13 cellular contexts compared by ENCODE assay signal in genomic region chr18:46067431-46068007, GRCh38. TPM values are rescaled to one million over a fixed set of nuclear protein-coding genes. Genes with fewer than 3 reads are reported as not detected.
A peak's percentile ranks its signal among the peaks of the same experiment; 100 is the strongest.
DNase-seq lines count a peak whose midpoint lies in the region; ATAC-seq and TF ChIP-seq lines count a peak whose summit lies in the region.
"Had no signal": no experiment of that assay in that cellular context is flagged by ENCODE, and none has a peak within 500 bp of the region (broad histone marks: within the 10 kb centered on the region; RNA-seq: fewer than 3 reads in every experiment).

No MANE protein-coding gene starts in this region.

- no peak overlapping the region for H3K4me3 Mint-ChIP-seq in chondrocyte (ENCODE audit: unreplicated experiment)
- H3K4me3 Mint-ChIP-seq: activated naive CD8-positive, alpha-beta T cell; CD4-positive, alpha-beta T cell; stimulated activated naive CD8-positive, alpha-beta T cell treated with anti-CD3 and anti-CD28 coated beads, Interleukin-15, amount 100 ng/mL, for 72 hours had no signal

- DNase-seq in NAMALWA (ENCODE audit: low spot score), result peak; percentile 70
- peak; percentile 18 to 64 (median 48) for DNase-seq in body of pancreas
- DNase-seq in myocyte (ENCODE audit: low read depth), result peak; percentile 35
- no peak for DNase-seq in activated gamma-delta T cell (lab: John Stamatoyannopoulos, UW)
- DNase-seq in chondrocyte (ENCODE audit: low spot score), result no peak
- DNase-seq in cortex of kidney (lab: John Stamatoyannopoulos, UW), result no peak
- DNase-seq: CD4-positive, alpha-beta T cell; stimulated activated CD4-positive, alpha-beta T cell treated with anti-CD3 and anti-CD28 coated beads, Interleukin-2, amount 100 ng/mL, for 24 hours; stimulated activated naive CD8-positive, alpha-beta T cell treated with anti-CD3 and anti-CD28 coated beads, Interleukin-15, amount 100 ng/mL, for 72 hours had no signal

- peak overlapping the region in 1 of 4 donors; percentile 18 for H3K27ac ChIP-seq in body of pancreas
- H3K27ac ChIP-seq: parathyroid adenoma had no signal

- no peaks in the 10 kb centered on the region for H3K9me3 ChIP-seq in body of pancreas

- intact Hi-C loops in body of pancreas (cut with DNase I), result loop anchor here (10.0 kb wide), 1 partner anchor 83 kb away; no protein-coding TSS in a partner anchor

- no peak for TF ChIP-seq POLR2A in body of pancreas (IDR thresholded peaks at IDR 0.05)

- no peak overlapping the region for H3K27ac Mint-ChIP-seq in chondrocyte (ENCODE audit: unreplicated experiment)
- H3K27ac Mint-ChIP-seq: activated naive CD8-positive, alpha-beta T cell; CD4-positive, alpha-beta T cell; stimulated activated naive CD8-positive, alpha-beta T cell treated with anti-CD3 and anti-CD28 coated beads, Interleukin-15, amount 100 ng/mL, for 72 hours had no signal

- peaks cover 18% of the 10 kb centered on the region for H3K4me1 ChIP-seq in body of pancreas

- 62 to 70% methylated on average over 5 of the region's 5 CpGs for WGBS in body of pancreas, 2 donors

- no peak overlapping the region for H3K4me3 ChIP-seq in body of pancreas

- H3K36me3 Mint-ChIP-seq in chondrocyte (ENCODE audit: low read depth), result no peaks in the 10 kb centered on the region

- no peaks in the 10 kb centered on the region for H3K27me3 ChIP-seq in body of pancreas

- TF ChIP-seq CTCF in body of pancreas (IDR thresholded peaks at IDR 0.05) (no peak), chondrocyte (IDR thresholded peaks at IDR 0.05) (no peak)

- no peaks in the 10 kb centered on the region for H3K36me3 ChIP-seq in body of pancreas (replicated peaks in 1 of 2; ENCODE audit: insufficient read depth in 1 of 2, low read depth in 2 of 2)

- H3K9me3 Mint-ChIP-seq in chondrocyte (ENCODE audit: low read depth), result peaks cover 3% of the 10 kb centered on the region
- H3K9me3 Mint-ChIP-seq: CD4-positive, alpha-beta T cell; stimulated activated naive CD8-positive, alpha-beta T cell treated with anti-CD3 and anti-CD28 coated beads, Interleukin-15, amount 100 ng/mL, for 72 hours had no signal

- peak; percentile 29 for ATAC-seq in GM18520 (IDR thresholded peaks at IDR 0.05; ENCODE audit: unreplicated experiment)
- ATAC-seq in body of pancreas, result peak; percentile 81
- no peak for ATAC-seq in HG03571 (IDR thresholded peaks at IDR 0.05; ENCODE audit: unreplicated experiment)
- ATAC-seq: stimulated activated naive CD8-positive, alpha-beta T cell treated with anti-CD3 and anti-CD28 coated beads, Interleukin-15, amount 100 ng/mL, for 72 hours had no signal

- no peaks in the 10 kb centered on the region for H3K27me3 Mint-ChIP-seq in chondrocyte (ENCODE audit: low read depth)
- H3K27me3 Mint-ChIP-seq: activated naive CD8-positive, alpha-beta T cell; CD4-positive, alpha-beta T cell; stimulated activated naive CD8-positive, alpha-beta T cell treated with anti-CD3 and anti-CD28 coated beads, Interleukin-15, amount 100 ng/mL, for 72 hours had no signal

- H3K4me1 Mint-ChIP-seq in chondrocyte (ENCODE audit: low read depth), result peaks cover 22% of the 10 kb centered on the region

RNA-seq across cellular contexts. Expression of gene PSTPIP2, which starts 4.5 kb away (rescaled TPM):
- total RNA-seq in body of pancreas (1 to 10 TPM; 1.6 to 4.4 TPM), myocyte (1.7 and 2.5 TPM in 2 replicates), chondrocyte (4.5 to 5.4 TPM (median 5.0 TPM) in 3 replicates)
- polyA plus RNA-seq in myocyte (2012), result 2.0 TPM

RNA-seq across cellular contexts. Expression of gene ATP5F1A, which starts 30.6 kb away (rescaled TPM):
- 100 to 1,000 TPM; 177 to 305 TPM for total RNA-seq in body of pancreas
- total RNA-seq in myocyte, result 918 and 1,000 TPM in 2 replicates
- polyA plus RNA-seq in myocyte (2012), result 371 TPM
- total RNA-seq in chondrocyte, result 274 to 325 TPM (median 290 TPM) in 3 replicates

RNA-seq across cellular contexts. Expression of gene HAUS1, which starts 36.7 kb away (rescaled TPM):
- 10 to 100 TPM in 1 of 2 donors, 1 to 10 TPM in 1; 6.0 to 13.2 TPM for total RNA-seq in body of pancreas
- 9.2 and 18.1 TPM in 2 replicates for total RNA-seq in myocyte
- polyA plus RNA-seq in myocyte (2012), result 11.7 TPM
- 21.5 to 30.8 TPM (median 25.8 TPM) in 3 replicates for total RNA-seq in chondrocyte

Comparison
In these comparisons a context has a peak if more than half of its experiments do, and no peak if none do; other contexts are left out.
1. DNase-seq: peak in NAMALWA (single experiment), body of pancreas (4 of 4) and myocyte (single experiment); none in activated gamma-delta T cell (single experiment), chondrocyte (single experiment) and cortex of kidney (single experiment).